Comparison of ENCODE assay signal across 17 cellular contexts in genomic region chr11:68509105-68509504, GRCh38. TPM values are rescaled to one million over a fixed set of nuclear protein-coding genes. Genes with fewer than 3 reads are reported as not detected.
DNase-seq lines count a peak whose midpoint lies in the region; ATAC-seq and TF ChIP-seq lines count a peak whose summit lies in the region.
"Had no signal": no experiment of that assay in that cellular context is flagged by ENCODE, and none has a peak within 500 bp of the region (broad histone marks: within the 10 kb centered on the region; RNA-seq: fewer than 3 reads in every experiment).

No MANE protein-coding gene starts in this region.

- H3K4me1 ChIP-seq in cardiac muscle cell (ENCODE audit: low read depth): peaks cover 31% of the 10 kb centered on the region
- peaks cover 5% of the 10 kb centered on the region for H3K4me1 ChIP-seq in right cardiac atrium (ENCODE audit: control insufficient read depth, insufficient read depth, low read length)

- no peaks in the 10 kb centered on the region for H3K9me3 Mint-ChIP-seq in stimulated activated effector memory CD8-positive, alpha-beta T cell treated with anti-CD3 and anti-CD28 coated beads, Interleukin-12 subunit alpha, Interleukin-12 subunit beta, amount 100 ng/mL, for 72 hours

- H3K4me3 Mint-ChIP-seq in stimulated activated effector memory CD8-positive, alpha-beta T cell treated with anti-CD3 and anti-CD28 coated beads, Interleukin-12 subunit alpha, Interleukin-12 subunit beta, amount 100 ng/mL, for 72 hours: no peak overlapping the region

- peaks cover 57% of the 10 kb centered on the region for H3K4me1 Mint-ChIP-seq in stimulated activated effector memory CD8-positive, alpha-beta T cell treated with anti-CD3 and anti-CD28 coated beads, Interleukin-12 subunit alpha, Interleukin-12 subunit beta, amount 100 ng/mL, for 72 hours

- H3K9me3 ChIP-seq in cardiac muscle cell (ENCODE audit: low read depth) (no peaks in the 10 kb centered on the region), right cardiac atrium (ENCODE audit: control insufficient read depth, low read length) (no peaks in the 10 kb centered on the region)
- H3K9me3 ChIP-seq: A549 had no signal

- H3K36me3 ChIP-seq in cardiac muscle cell: peaks cover 6% of the 10 kb centered on the region

- H3K27me3 ChIP-seq in cardiac muscle cell (no peaks in the 10 kb centered on the region), right cardiac atrium (ENCODE audit: control insufficient read depth, insufficient read depth) (no peaks in the 10 kb centered on the region)

- ATAC-seq in right cardiac atrium (no peak), SK-N-SH treated with all-trans-retinoic acid at 6 μM for 48 hours (peak; percentile 84), HG03097 (IDR thresholded peaks at IDR 0.05; ENCODE audit: low FRiP score, unreplicated experiment) (no peak), HG03280 (IDR thresholded peaks at IDR 0.05; ENCODE audit: unreplicated experiment) (no peak), GM21576 (IDR thresholded peaks at IDR 0.05; ENCODE audit: unreplicated experiment) (no peak)
- no peak for ATAC-seq in stimulated activated effector memory CD8-positive, alpha-beta T cell treated with anti-CD3 and anti-CD28 coated beads, Interleukin-12 subunit alpha, Interleukin-12 subunit beta, amount 100 ng/mL, for 72 hours
- ATAC-seq: A549, HepG2 had no signal

- 27% methylated on average over 4 of the region's 4 CpGs for WGBS in right cardiac atrium

- no peak overlapping the region for H3K4me3 ChIP-seq in cardiac muscle cell
- no peak overlapping the region for H3K4me3 ChIP-seq in right cardiac atrium (ENCODE audit: low read length)
- H3K4me3 ChIP-seq: A549 had no signal

- TF ChIP-seq CTCF in cardiac muscle cell (IDR thresholded peaks at IDR 0.05; ENCODE audit: low read depth, low read length): no peak

- H3K27ac Mint-ChIP-seq in stimulated activated effector memory CD8-positive, alpha-beta T cell treated with anti-CD3 and anti-CD28 coated beads, Interleukin-12 subunit alpha, Interleukin-12 subunit beta, amount 100 ng/mL, for 72 hours: peak overlapping the region; percentile 38

- intact Hi-C loops in right cardiac atrium (cut with DNase I): no loop called here

- peak overlapping the region; percentile 31 for H3K27ac ChIP-seq in cardiac muscle cell
- H3K27ac ChIP-seq in right cardiac atrium (ENCODE audit: low read length): no peak overlapping the region
- H3K27ac ChIP-seq: A549 had no signal

- DNase-seq in cardiac muscle cell (ENCODE audit: low read depth in 1 of 2, low spot score in 1 of 2) (no peak), right cardiac atrium (no peak), hepatic stellate cell (ENCODE audit: low spot score) (peak; percentile 19)
- no peak for DNase-seq in stimulated activated effector memory CD8-positive, alpha-beta T cell treated with anti-CD3 and anti-CD28 coated beads, Interleukin-12 subunit alpha, Interleukin-12 subunit beta, amount 100 ng/mL, for 72 hours (ENCODE audit: low spot score in 2 of 2)
- DNase-seq: activated CD4-positive, alpha-beta T cell treated with anti-CD3 and anti-CD28 coated beads for 1 hour; caudate nucleus; effector CD4-positive, alpha-beta T cell; MM.1S; NCI-H2029; SHP77; T-helper 9 cell had no signal

- peaks cover 64% of the 10 kb centered on the region for H3K36me3 Mint-ChIP-seq in stimulated activated effector memory CD8-positive, alpha-beta T cell treated with anti-CD3 and anti-CD28 coated beads, Interleukin-12 subunit alpha, Interleukin-12 subunit beta, amount 100 ng/mL, for 72 hours

TF ChIP-seq in SK-N-SH treated with all-trans-retinoic acid at 6 μM for 48 hours, 23 proteins besides CTCF, POLR2A, EP300 and RAD21:
- TF ChIP-seq TCF4 (CRISPR knock-in tag; IDR thresholded peaks at IDR 0.05; ENCODE audit: borderline replicate concordance): 0 out of 2 replicates have a peak, but pooled peaks have one; percentile 22
- no peak for TF ChIP-seq ZNF8 (CRISPR knock-in tag; IDR thresholded peaks at IDR 0.05)
- TF ChIP-seq ISL1 (CRISPR knock-in tag; IDR thresholded peaks at IDR 0.05): peak; percentile 39; the same call in 1 of the 2 replicates

RNA-seq across cellular contexts. Expression of gene PPP6R3, which starts 48.6 kb away (rescaled TPM):
- 83.2 and 118 TPM in 2 replicates for total RNA-seq in cardiac muscle cell
- 41.9 and 57.7 TPM in 2 replicates for polyA plus RNA-seq in cardiac muscle cell
- total RNA-seq in right cardiac atrium: 100 to 1,000 TPM in 1 of 4 donors, 10 to 100 TPM in 3; 81.5 to 101 (median 90.8) TPM
- polyA plus RNA-seq in right cardiac atrium: 22.1 TPM
